ENCODE assay signal across 9 cellular contexts in the genomic region with DNA sequence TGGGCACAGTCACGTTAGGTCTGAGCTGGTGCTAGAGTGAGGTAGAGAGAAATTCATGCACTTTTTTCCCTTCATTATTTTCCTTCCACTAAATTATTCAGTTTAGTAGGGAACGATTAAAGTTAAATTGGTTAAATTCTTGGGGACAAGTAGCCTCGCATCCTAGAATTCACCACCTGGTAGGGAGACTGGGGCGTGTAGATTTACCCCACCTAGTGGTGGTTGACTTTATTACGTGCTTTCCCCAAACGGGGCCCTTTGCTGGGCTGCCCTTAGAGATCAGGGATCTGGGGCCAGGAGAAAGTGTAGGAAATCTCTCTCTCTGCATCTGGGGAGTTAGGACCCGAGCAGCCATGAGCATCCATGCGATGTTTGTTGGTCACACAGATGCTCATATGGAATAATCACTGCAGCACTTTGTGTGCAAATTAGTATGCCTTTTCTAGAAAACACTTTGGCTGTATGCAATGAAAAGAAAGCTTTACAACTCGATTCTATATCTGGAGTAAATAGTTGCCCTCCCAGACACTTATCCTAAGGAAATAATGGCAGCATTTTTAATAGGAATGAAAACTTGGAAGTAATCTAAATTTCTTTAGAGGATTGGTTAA.
A peak's percentile ranks its signal among the peaks of the same experiment; 100 is the strongest.
DNase-seq lines count a peak whose midpoint lies in the region; ATAC-seq and TF ChIP-seq lines count a peak whose summit lies in the region.
"Had no signal": no experiment of that assay in that cellular context is flagged by ENCODE, and none has a peak within 500 bp of the region (broad histone marks: within the 10 kb centered on the region; RNA-seq: fewer than 3 reads in every experiment).

No MANE protein-coding gene starts in this region.

- no peak overlapping the region for H3K9ac ChIP-seq in mammary epithelial cell (ENCODE audit: insufficient read depth, low read length)

- H3K79me2 ChIP-seq in mammary epithelial cell (ENCODE audit: insufficient read depth, low read length) = no peaks in the 10 kb centered on the region

- in situ Hi-C loops in mammary epithelial cell (cut with MboI; ENCODE audit: low sequenced_read_pairs in 2 of 2) = no loop called here

- H3K4me3 ChIP-seq in mammary epithelial cell (replicated peaks in 1 of 3; ENCODE audit: insufficient read depth in 1 of 3, low read depth in 2 of 3, low read length in 3 of 3) = no peak overlapping the region
- no peak overlapping the region for H3K4me3 ChIP-seq in mucosa of descending colon
- H3K4me3 ChIP-seq: skin epidermis had no signal

- no peaks in the 10 kb centered on the region for H4K20me1 ChIP-seq in mammary epithelial cell (ENCODE audit: insufficient read depth, low read length)

- dilution Hi-C loops in mammary epithelial cell (cut with HindIII; ENCODE audit: low sequenced_read_pairs) = no loop called here

- WGBS in mammary epithelial cell (ENCODE audit: low coverage, missing lambda C conversion rate) = 28% methylated on average over 9 of the region's 9 CpGs

- no TSS peak for BruUV-seq in mammary epithelial cell (replicated peaks; lab: Mats Ljungman, UMichigan)

- no peaks in the 10 kb centered on the region for H3K4me1 ChIP-seq in mammary epithelial cell (ENCODE audit: insufficient read depth, low read length)
- H3K4me1 ChIP-seq in mucosa of descending colon (ENCODE audit: low read depth) = no peaks in the 10 kb centered on the region

- peak; percentile 68 for DNase-seq in DMS 273 (lab: John Stamatoyannopoulos, UW; ENCODE audit: unreplicated experiment)
- no peak for DNase-seq in DMS 273 treated with DMSO at 0.1 percent for 48 hours (lab: John Stamatoyannopoulos, UW)
- DNase-seq in NCI-H82 treated with DMSO at 0.1 percent for 48 hours (lab: John Stamatoyannopoulos, UW; ENCODE audit: unreplicated experiment) = peak; percentile 16
- no peak for DNase-seq in mammary epithelial cell
- DNase-seq in mucosa of descending colon = peak in 1 of 3 donors; percentile 45
- DNase-seq in foreskin melanocyte = no peak

- H3K27me3 ChIP-seq in mammary epithelial cell (ENCODE audit: insufficient read depth, low read length) = no peaks in the 10 kb centered on the region

- H3K36me3 ChIP-seq in mammary epithelial cell (ENCODE audit: insufficient read depth, low read length) (no peaks in the 10 kb centered on the region), mucosa of descending colon (ENCODE audit: low read depth) (no peaks in the 10 kb centered on the region)

- TF ChIP-seq CTCF in mammary epithelial cell (conservative IDR thresholded peaks at IDR 0.05 in 1 of 2, IDR thresholded peaks at IDR 0.05 in 1 of 2; ENCODE audit: extremely low read depth in 1 of 2, insufficient read depth in 1 of 2, low read depth in 1 of 2, low read length in 2 of 2) (peak; percentile 60 to 83), mucosa of descending colon (IDR thresholded peaks at IDR 0.05) (peak; percentile 43)

- no peak overlapping the region for H2AFZ ChIP-seq in mammary epithelial cell (ENCODE audit: low read depth, low read length)

- intact Hi-C loops in mammary epithelial cell (cut with micrococcal nuclease) = no loop called here
- intact Hi-C loops in mucosa of descending colon (cut with DNase I, micrococcal nuclease) = no loop called here

- CTCF ChIA-PET in mammary epithelial cell (lab: Charles Lee; ENCODE audit: low non-redundant PET) = no interaction called here

- no peaks in the 10 kb centered on the region for H3K9me3 ChIP-seq in mammary epithelial cell (replicated peaks; ENCODE audit: insufficient read depth, low read length)
- H3K9me3 ChIP-seq in mucosa of descending colon = no peaks in the 10 kb centered on the region

- no peak overlapping the region for H3K4me2 ChIP-seq in mammary epithelial cell (ENCODE audit: insufficient read depth, low read depth, low read length)

- ATAC-seq in GM19467 (IDR thresholded peaks at IDR 0.05; ENCODE audit: unreplicated experiment) (peak; percentile 64), mucosa of descending colon (peak; percentile 71), HG03095 (IDR thresholded peaks at IDR 0.05; ENCODE audit: unreplicated experiment) (no peak)

- H3K27ac ChIP-seq in mammary epithelial cell (ENCODE audit: insufficient read depth, low read depth, low read length) = no peak overlapping the region
- H3K27ac ChIP-seq: skin epidermis had no signal

Comparison
In these comparisons a context has a peak if more than half of its experiments do, and no peak if none do; other contexts are left out.
1. DNase-seq: peak in DMS 273 (single experiment) and NCI-H82 treated with DMSO at 0.1 percent for 48 hours (single experiment); none in DMS 273 treated with DMSO at 0.1 percent for 48 hours (single experiment), mammary epithelial cell (single experiment) and foreskin melanocyte (single experiment).